20 cellular contexts compared by ENCODE assay signal in genomic region chr17:66432558-66432957, GRCh38.
DNase-seq lines count a peak whose midpoint lies in the region; TF ChIP-seq lines count a peak whose summit lies in the region.
"Had no signal": no experiment of that assay in that cellular context is flagged by ENCODE, and none has a peak within 500 bp of the region (broad histone marks: within the 10 kb centered on the region; RNA-seq: fewer than 3 reads in every experiment).

No MANE protein-coding gene starts in this region.

- H3K27ac Mint-ChIP-seq in chondrocyte (ENCODE audit: unreplicated experiment) = peak overlapping the region; percentile 43
- no peak overlapping the region for H3K27ac Mint-ChIP-seq in mesothelial cell of epicardium
- H3K27ac Mint-ChIP-seq: stimulated activated effector memory CD8-positive, alpha-beta T cell treated with anti-CD3 and anti-CD28 coated beads, Interleukin-12 subunit alpha, Interleukin-12 subunit beta, amount 100 ng/mL, for 72 hours had no signal

- H3K27ac ChIP-seq in KOPT-K1 (ENCODE audit: low read depth, low read length, poor library complexity, severe bottlenecking) (peak overlapping the region; percentile 4), esophagus squamous epithelium (peak overlapping the region in 1 of 4 donors; percentile 5)
- H3K27ac ChIP-seq: thoracic aorta had no signal

- intact Hi-C loops in esophagus squamous epithelium (cut with DNase I) = no loop called here

- H3K9me3 ChIP-seq in KOPT-K1 (ENCODE audit: insufficient read depth, low read length, poor library complexity, severe bottlenecking) = no peaks in the 10 kb centered on the region
- no peaks in the 10 kb centered on the region for H3K9me3 ChIP-seq in skeletal muscle satellite cell (replicated peaks; ENCODE audit: low read length)
- no peaks in the 10 kb centered on the region for H3K9me3 ChIP-seq in esophagus squamous epithelium
- H3K9me3 ChIP-seq: thoracic aorta had no signal

- in situ Hi-C loops in KBM-7 (cut with MboI; ENCODE audit: low pct_unique_long_range_greater_than_20kb, low sequenced_read_pairs) = no loop called here

- peak overlapping the region; percentile 5 for H3K9ac ChIP-seq in skeletal muscle satellite cell (ENCODE audit: low read depth, low read length)

- TF ChIP-seq CTCF in chondrocyte (IDR thresholded peaks at IDR 0.05) (no peak), esophagus squamous epithelium (IDR thresholded peaks at IDR 0.05) (no peak), mesothelial cell of epicardium (IDR thresholded peaks at IDR 0.05; ENCODE audit: unreplicated experiment) (no peak)

- peak overlapping the region; percentile 70 for H3K4me2 ChIP-seq in skeletal muscle satellite cell (ENCODE audit: low read length)

- 0 to 18% methylated on average over 1 of the region's 1 CpG for WGBS in esophagus squamous epithelium, 2 donors

- H3K9me3 Mint-ChIP-seq in chondrocyte (ENCODE audit: low read depth) = no peaks in the 10 kb centered on the region
- no peaks in the 10 kb centered on the region for H3K9me3 Mint-ChIP-seq in mesothelial cell of epicardium
- H3K9me3 Mint-ChIP-seq: central memory CD8-positive, alpha-beta T cell; stimulated activated effector memory CD8-positive, alpha-beta T cell treated with anti-CD3 and anti-CD28 coated beads, Interleukin-12 subunit alpha, Interleukin-12 subunit beta, amount 100 ng/mL, for 72 hours had no signal

- DNase-seq in CD1c-positive myeloid dendritic cell (ENCODE audit: extremely low spot score) (peak; percentile 45), chondrocyte (ENCODE audit: low spot score) (no peak), esophagus squamous epithelium (lab: John Stamatoyannopoulos, UW) (no peak), mesothelial cell of epicardium (ENCODE audit: low spot score in 2 of 2, unreplicated experiment in 2 of 2) (no peak), KBM-7 (no peak)
- DNase-seq: activated CD8-positive, alpha-beta memory T cell treated with anti-CD3 and anti-CD28 coated beads, Interleukin-2, amount 10 ng/mL, durations not matched to agents 7 days and 5 days; activated effector memory CD4-positive, alpha-beta T cell treated with anti-CD3 and anti-CD28 coated beads, Interleukin-2, amount 50 U/mL, for 16 hours; Calu3; glutamatergic neuron; NCI-H1436; NCI-H82; OCI-M1; SIG-M5; stimulated activated CD4-positive, alpha-beta T cell treated with anti-CD3 and anti-CD28 coated beads, Interleukin-15, amount 100 ng/mL, for 24 hours; T1000 had no signal

- H3K27me3 ChIP-seq in skeletal muscle satellite cell (ENCODE audit: control insufficient read depth, insufficient read depth, low read length) (no peaks in the 10 kb centered on the region), esophagus squamous epithelium (no peaks in the 10 kb centered on the region)

- H3K4me3 ChIP-seq in skeletal muscle satellite cell (ENCODE audit: low read length) (no peak overlapping the region), esophagus squamous epithelium (no peak overlapping the region)

- H3K4me3 Mint-ChIP-seq in chondrocyte (ENCODE audit: unreplicated experiment) (no peak overlapping the region), mesothelial cell of epicardium (no peak overlapping the region)
- H3K4me3 Mint-ChIP-seq: activated CD8-positive, alpha-beta memory T cell treated with anti-CD3 and anti-CD28 coated beads, Interleukin-2, amount 10 ng/mL, durations not matched to agents 7 days and 5 days; central memory CD8-positive, alpha-beta T cell; stimulated activated effector memory CD8-positive, alpha-beta T cell treated with anti-CD3 and anti-CD28 coated beads, Interleukin-12 subunit alpha, Interleukin-12 subunit beta, amount 100 ng/mL, for 72 hours had no signal

- peaks cover 30% of the 10 kb centered on the region for H3K4me1 ChIP-seq in skeletal muscle satellite cell (ENCODE audit: control insufficient read depth, insufficient read depth, low read length)
- H3K4me1 ChIP-seq in esophagus squamous epithelium = peaks cover 0 to 33% (median 14%) of the 10 kb centered on the region in 3 donors

- H3K36me3 Mint-ChIP-seq in chondrocyte (ENCODE audit: low read depth) (no peaks in the 10 kb centered on the region), mesothelial cell of epicardium (no peaks in the 10 kb centered on the region)
- H3K36me3 Mint-ChIP-seq: stimulated activated effector memory CD8-positive, alpha-beta T cell treated with anti-CD3 and anti-CD28 coated beads, Interleukin-12 subunit alpha, Interleukin-12 subunit beta, amount 100 ng/mL, for 72 hours had no signal

- H3K36me3 ChIP-seq in KOPT-K1 (ENCODE audit: insufficient read depth, low read length) (no peaks in the 10 kb centered on the region), skeletal muscle satellite cell (ENCODE audit: insufficient read depth, low read length) (no peaks in the 10 kb centered on the region), esophagus squamous epithelium (no peaks in the 10 kb centered on the region)
- H3K36me3 ChIP-seq: thoracic aorta had no signal

- H3K27me3 Mint-ChIP-seq in chondrocyte (ENCODE audit: low read depth) = no peaks in the 10 kb centered on the region
- no peaks in the 10 kb centered on the region for H3K27me3 Mint-ChIP-seq in mesothelial cell of epicardium (ENCODE audit: low read depth)
- H3K27me3 Mint-ChIP-seq: activated CD8-positive, alpha-beta memory T cell treated with anti-CD3 and anti-CD28 coated beads, Interleukin-2, amount 10 ng/mL, durations not matched to agents 7 days and 5 days; central memory CD8-positive, alpha-beta T cell had no signal

- peaks cover 34% of the 10 kb centered on the region for H3K4me1 Mint-ChIP-seq in chondrocyte (ENCODE audit: low read depth)
- H3K4me1 Mint-ChIP-seq in mesothelial cell of epicardium = peaks cover 14% of the 10 kb centered on the region
- H3K4me1 Mint-ChIP-seq: central memory CD8-positive, alpha-beta T cell had no signal

- TF ChIP-seq POLR2A in esophagus squamous epithelium (IDR thresholded peaks at IDR 0.05) = no peak
